ENCODE assay signal across 8 cellular contexts in the genomic region with DNA sequence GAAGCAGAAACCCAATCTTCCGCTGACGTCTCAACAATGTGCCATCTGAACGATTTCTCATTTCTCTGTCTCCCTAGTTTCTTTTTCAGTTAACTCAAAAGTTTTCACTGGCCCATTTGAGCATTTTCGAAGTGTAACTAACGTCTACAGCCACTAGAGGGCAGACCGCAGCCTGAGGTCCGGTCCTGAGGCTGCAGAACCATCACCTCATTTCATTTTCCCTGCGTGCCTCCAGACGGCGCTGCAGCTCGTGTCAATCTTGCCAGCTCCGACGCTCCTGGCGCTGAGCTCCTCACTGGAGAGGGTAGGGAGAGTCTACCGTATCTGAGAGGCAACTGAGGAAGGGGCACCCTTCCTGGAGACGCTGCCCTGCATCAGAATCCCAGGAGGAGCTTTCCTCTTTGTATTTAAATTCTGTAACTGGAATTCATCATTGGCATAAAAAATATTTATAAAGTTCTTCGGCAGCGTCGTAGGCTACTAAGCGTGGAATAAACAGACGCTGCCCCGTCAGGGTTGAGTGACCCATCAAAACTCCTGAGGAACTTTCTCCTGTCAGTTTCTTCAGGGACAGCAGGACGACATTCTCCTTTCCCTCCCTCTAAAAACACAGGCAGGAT. TPM values are rescaled to one million over a fixed set of nuclear protein-coding genes. Genes with fewer than 3 reads are reported as not detected.
DNase-seq lines count a peak whose midpoint lies in the region; TF ChIP-seq lines count a peak whose summit lies in the region.

No MANE protein-coding gene starts in this region.

- H3K36me3 Mint-ChIP-seq in HFFc6 (ENCODE audit: low read depth) (no peaks in the 10 kb centered on the region), glutamatergic neuron (ENCODE audit: unreplicated experiment) (no peaks in the 10 kb centered on the region), type B pancreatic cell (no peaks in the 10 kb centered on the region)
- no peaks in the 10 kb centered on the region for H3K36me3 Mint-ChIP-seq in activated naive CD4-positive, alpha-beta T cell treated with anti-CD3 and anti-CD28 coated beads for 36 hours (ENCODE audit: low read depth)

- CTCF ChIA-PET in activated naive CD4-positive, alpha-beta T cell treated with anti-CD3 and anti-CD28 coated beads for 36 hours (lab: Charles Lee) = interaction anchor here (0.6 to 3.3 kb wide), 43 partner anchors 9 to 547 kb away, joined by 3 to 30 read pairs (median 3); a partner anchor contains a TSS

- H3K9me3 Mint-ChIP-seq in HFFc6 (no peaks in the 10 kb centered on the region), glutamatergic neuron (ENCODE audit: unreplicated experiment) (no peaks in the 10 kb centered on the region), type B pancreatic cell (no peaks in the 10 kb centered on the region)
- H3K9me3 Mint-ChIP-seq in activated naive CD4-positive, alpha-beta T cell treated with anti-CD3 and anti-CD28 coated beads for 36 hours = no peaks in the 10 kb centered on the region

- DNase-seq in GM04503 (ENCODE audit: low read depth) = peak; percentile 31
- DNase-seq in HFFc6 = peak; percentile 80
- DNase-seq in NCI-H1048 (lab: John Stamatoyannopoulos, UW) = peak; percentile 77
- DNase-seq in SK-N-DZ (ENCODE audit: low spot score) = peak; percentile 88
- peak; percentile 87 for DNase-seq in activated naive CD4-positive, alpha-beta T cell treated with anti-CD3 and anti-CD28 coated beads for 36 hours
- peak; percentile 85 for DNase-seq in glutamatergic neuron
- DNase-seq in posterior cingulate gyrus = peak; percentile 68 to 97 (median 83)
- peak; percentile 82 for DNase-seq in type B pancreatic cell (ENCODE audit: extremely low spot score, unreplicated experiment)

- H3K4me1 Mint-ChIP-seq in HFFc6 (ENCODE audit: low read depth) (peaks cover 11% of the 10 kb centered on the region), glutamatergic neuron (ENCODE audit: low read depth, unreplicated experiment) (peaks cover 11% of the 10 kb centered on the region), type B pancreatic cell (ENCODE audit: unreplicated experiment) (peaks cover 14% of the 10 kb centered on the region)
- H3K4me1 Mint-ChIP-seq in activated naive CD4-positive, alpha-beta T cell treated with anti-CD3 and anti-CD28 coated beads for 36 hours (ENCODE audit: low read depth) = peaks cover 7% of the 10 kb centered on the region

- peak; percentile 100 for TF ChIP-seq CTCF in HFFc6 (IDR thresholded peaks at IDR 0.05)
- TF ChIP-seq CTCF in glutamatergic neuron (IDR thresholded peaks at IDR 0.05; ENCODE audit: partially characterized antibody, unreplicated experiment) = peak; percentile 99
- peak; percentile 100 for TF ChIP-seq CTCF in type B pancreatic cell (conservative IDR thresholded peaks at IDR 0.05)

- H3K27ac Mint-ChIP-seq in HFFc6 = no peak overlapping the region
- H3K27ac Mint-ChIP-seq in activated naive CD4-positive, alpha-beta T cell treated with anti-CD3 and anti-CD28 coated beads for 36 hours = no peak overlapping the region
- no peak overlapping the region for H3K27ac Mint-ChIP-seq in glutamatergic neuron (ENCODE audit: unreplicated experiment)
- peak overlapping the region; percentile 14 for H3K27ac Mint-ChIP-seq in type B pancreatic cell

- H3K4me3 Mint-ChIP-seq in HFFc6 (peak overlapping the region; percentile 88), glutamatergic neuron (ENCODE audit: unreplicated experiment) (no peak overlapping the region), type B pancreatic cell (peak overlapping the region; percentile 25)
- no peak overlapping the region for H3K4me3 Mint-ChIP-seq in activated naive CD4-positive, alpha-beta T cell treated with anti-CD3 and anti-CD28 coated beads for 36 hours

- H3K27me3 Mint-ChIP-seq in HFFc6 (ENCODE audit: insufficient read depth) (peaks cover 8% of the 10 kb centered on the region), glutamatergic neuron (ENCODE audit: unreplicated experiment) (no peaks in the 10 kb centered on the region), type B pancreatic cell (no peaks in the 10 kb centered on the region)
- peaks cover 5% of the 10 kb centered on the region for H3K27me3 Mint-ChIP-seq in activated naive CD4-positive, alpha-beta T cell treated with anti-CD3 and anti-CD28 coated beads for 36 hours (ENCODE audit: low read depth)

- intact Hi-C loops in activated naive CD4-positive, alpha-beta T cell treated with anti-CD3 and anti-CD28 coated beads for 36 hours (cut with micrococcal nuclease) = loop anchor here (1.0 to 2.0 kb wide), 6 partner anchors 24 to 515 kb away; no protein-coding TSS in a partner anchor
- intact Hi-C loops in posterior cingulate gyrus (cut with DNase I) = loop anchor here (1.0 kb wide), 3 partner anchors 438 to 515 kb away; a partner anchor contains a TSS

RNA-seq across cellular contexts. Expression of a gene that starts 28.5 kb away (rescaled TPM):
- total RNA-seq in HFFc6 (2021; fragmentation: NEBNext Ultra II Directional; extraction: Animal tissue kit (Norgen Biotek cat#: 25700)) = 10 to 100 TPM; 10.4 to 15.3 (median 13.9) TPM
- polyA plus RNA-seq in SK-N-DZ (2014; cell fraction: cytosol; rRNA removed) = 7.1 and 10.8 TPM in 2 replicates
- polyA plus RNA-seq in SK-N-DZ (2014; cell fraction: nucleus; rRNA removed) = 6.8 and 21.8 TPM in 2 replicates
- 10 to 100 TPM; 14.6 to 16.3 TPM for total RNA-seq in activated naive CD4-positive, alpha-beta T cell treated with anti-CD3 and anti-CD28 coated beads for 36 hours
- total RNA-seq in glutamatergic neuron (ENCODE audit: unreplicated experiment) (13.2 TPM), type B pancreatic cell (ENCODE audit: low replicate concordance) (9.4 and 11.6 TPM in 2 replicates)

Comparison
In these comparisons a context has a peak if more than half of its experiments do, and no peak if none do; other contexts are left out.
1. Peak in every context shown above with its lines: DNase-seq.
2. DNase-seq: peak in every context shown above with its lines; median percentile 88 in SK-N-DZ; 87 in activated naive CD4-positive, alpha-beta T cell treated with anti-CD3 and anti-CD28 coated beads for 36 hours; 85 in glutamatergic neuron; 83 in posterior cingulate gyrus; 82 in type B pancreatic cell; 80 in HFFc6; 77 in NCI-H1048; 31 in GM04503.
3. H3K4me3 Mint-ChIP-seq: peak in HFFc6 (single experiment) and type B pancreatic cell (single experiment); none in activated naive CD4-positive, alpha-beta T cell treated with anti-CD3 and anti-CD28 coated beads for 36 hours (single experiment) and glutamatergic neuron (single experiment).